Comparison of ENCODE assay signal across 8 cellular contexts in genomic region chrX:153724252-153725038, GRCh38. TPM values are rescaled to one million over a fixed set of nuclear protein-coding genes. Genes with fewer than 3 reads are reported as not detected.
DNase-seq lines count a peak whose midpoint lies in the region; ATAC-seq and TF ChIP-seq lines count a peak whose summit lies in the region.

Gene ABCD1, plus strand, starts transcription at chrX:153724856. Its CDS starts 411 bp downstream, at chrX:153725267.
Gene BCAP31, minus strand, starts transcription at chrX:153724387. Its CDS starts 1,143 bp downstream, at chrX:153723244.

- H3K4me1 Mint-ChIP-seq in natural killer cell: peaks cover 18 to 29% of the 10 kb centered on the region in 2 donors
- H3K4me1 Mint-ChIP-seq in stimulated activated naive B cell treated with anti-CD40 and anti-IgM and Interleukin-4, amounts not matched to agents 10 μg/mL and 1 μg/mL and 100 μg/mL, for 72 hours: peaks cover 19 to 34% of the 10 kb centered on the region in 2 donors

- H3K27me3 Mint-ChIP-seq in natural killer cell (ENCODE audit: low read depth in 2 of 2): no peaks in the 10 kb centered on the region
- H3K27me3 Mint-ChIP-seq in stimulated activated naive B cell treated with anti-CD40 and anti-IgM and Interleukin-4, amounts not matched to agents 10 μg/mL and 1 μg/mL and 100 μg/mL, for 72 hours: no peaks in the 10 kb centered on the region

- H3K4me3 ChIP-seq in fibroblast of mammary gland (ENCODE audit: control insufficient read depth, low read depth, low read length): peak within 1 kb of the TSS; percentile 59

- H3K36me3 Mint-ChIP-seq in natural killer cell: no peaks in the 10 kb centered on the region
- H3K36me3 Mint-ChIP-seq in stimulated activated naive B cell treated with anti-CD40 and anti-IgM and Interleukin-4, amounts not matched to agents 10 μg/mL and 1 μg/mL and 100 μg/mL, for 72 hours: peaks cover under 1 to 4% of the 10 kb centered on the region in 2 donors

- peak within 1 kb of the TSS; percentile 74 to 85 for H3K27ac Mint-ChIP-seq in natural killer cell
- H3K27ac Mint-ChIP-seq in stimulated activated naive B cell treated with anti-CD40 and anti-IgM and Interleukin-4, amounts not matched to agents 10 μg/mL and 1 μg/mL and 100 μg/mL, for 72 hours: peak within 1 kb of the TSS; percentile 95

- H3K9me3 Mint-ChIP-seq in natural killer cell: no peaks in the 10 kb centered on the region
- no peaks in the 10 kb centered on the region for H3K9me3 Mint-ChIP-seq in stimulated activated naive B cell treated with anti-CD40 and anti-IgM and Interleukin-4, amounts not matched to agents 10 μg/mL and 1 μg/mL and 100 μg/mL, for 72 hours

- DNase-seq in DMS53 (lab: John Stamatoyannopoulos, UW) (peak; percentile 96), KG1 (lab: John Stamatoyannopoulos, UW) (peak; percentile 41), RPMI8226 (peak; percentile 92), fibroblast of mammary gland (ENCODE audit: low read depth) (peak; percentile 75), natural killer cell (peak; percentile 88)
- DNase-seq in activated T-helper 1 cell treated with anti-CD3 and anti-CD28 coated beads, Interleukin-2, amount 50 U/mL, for 16 hours (ENCODE audit: low read depth in 1 of 2, low spot score in 1 of 2): peak; percentile 72 to 81
- peak; percentile 85 for DNase-seq in stimulated activated naive B cell treated with anti-CD40 and anti-IgM and Interleukin-4, amounts not matched to agents 10 μg/mL and 1 μg/mL and 100 μg/mL, for 72 hours

- no peak for TF ChIP-seq CTCF in fibroblast of mammary gland (conservative IDR thresholded peaks at IDR 0.05; ENCODE audit: control insufficient read depth, insufficient read depth, low read depth, low read length)
- no peak for TF ChIP-seq CTCF in natural killer cell (IDR thresholded peaks at IDR 0.05)

- ATAC-seq in GM21717 (IDR thresholded peaks at IDR 0.05; ENCODE audit: unreplicated experiment): peak; percentile 48
- peak; percentile 79 to 90 (median 81) for ATAC-seq in natural killer cell
- ATAC-seq in stimulated activated naive B cell treated with anti-CD40 and anti-IgM and Interleukin-4, amounts not matched to agents 10 μg/mL and 1 μg/mL and 100 μg/mL, for 72 hours (replicated peaks): peak; percentile 70 to 76

- H3K4me3 Mint-ChIP-seq in natural killer cell: peak within 1 kb of the TSS; percentile 85
- H3K4me3 Mint-ChIP-seq in stimulated activated naive B cell treated with anti-CD40 and anti-IgM and Interleukin-4, amounts not matched to agents 10 μg/mL and 1 μg/mL and 100 μg/mL, for 72 hours: peak within 1 kb of the TSS; percentile 89 to 91

- intact Hi-C loops in natural killer cell (cut with micrococcal nuclease): no loop called here

RNA-seq across cellular contexts. Expression of gene ABCD1, which starts in this region (rescaled TPM):
- 10 to 100 TPM; 12.2 to 13.9 (median 13.8) TPM for total RNA-seq in natural killer cell

RNA-seq across cellular contexts. Expression of gene BCAP31, which starts in this region (rescaled TPM):
- total RNA-seq in natural killer cell: 100 to 1,000 TPM; 109 to 131 (median 119) TPM

Comparison
In these comparisons a context has a peak if more than half of its experiments do, and no peak if none do; other contexts are left out.
1. Peak in every context shown above with its lines: DNase-seq, ATAC-seq and H3K4me3 ChIP-seq.
2. DNase-seq: peak in every context shown above with its lines; median percentile 96 in DMS53; 92 in RPMI8226; 88 in natural killer cell; 85 in stimulated activated naive B cell treated with anti-CD40 and anti-IgM and Interleukin-4, amounts not matched to agents 10 μg/mL and 1 μg/mL and 100 μg/mL, for 72 hours; 76 in activated T-helper 1 cell treated with anti-CD3 and anti-CD28 coated beads, Interleukin-2, amount 50 U/mL, for 16 hours; 75 in fibroblast of mammary gland; 41 in KG1.